ENCODE assay signal across 20 cellular contexts in the genomic region with DNA sequence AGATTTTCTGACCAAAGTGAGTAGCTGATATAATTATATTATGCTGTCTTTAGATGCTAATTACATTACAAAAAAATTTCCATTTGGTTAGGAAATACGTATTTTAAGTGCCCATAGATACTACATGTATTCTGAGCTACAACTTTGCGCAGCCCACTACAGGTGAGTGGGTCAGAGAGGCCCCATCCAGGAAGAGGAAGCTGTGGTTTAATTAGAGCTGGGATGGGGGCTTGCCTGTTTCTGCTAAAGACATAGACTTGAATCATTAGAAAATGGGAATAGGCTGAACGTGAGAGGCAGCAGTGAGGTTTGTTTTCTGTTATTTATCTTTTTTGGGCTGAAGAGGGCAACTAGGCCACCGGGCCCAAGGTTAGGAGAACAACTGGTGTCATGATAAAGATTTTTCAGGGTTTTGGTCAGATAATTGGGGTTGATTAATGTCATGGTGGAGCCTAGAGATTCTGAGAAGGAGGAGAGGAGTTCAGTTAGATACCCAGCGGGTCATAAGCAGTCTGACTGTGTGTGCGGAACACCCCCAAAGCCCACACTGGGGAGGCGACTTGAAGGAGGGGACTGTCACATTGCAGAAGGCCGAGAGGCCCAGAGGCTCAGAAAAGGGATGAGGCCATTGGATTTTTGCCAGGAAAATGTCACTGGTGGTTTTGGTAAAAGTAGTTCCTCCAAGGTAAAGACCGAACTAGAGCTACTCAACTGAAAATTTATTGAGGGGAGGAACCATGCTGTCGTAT. TPM values are rescaled to one million over a fixed set of nuclear protein-coding genes. Genes with fewer than 3 reads are reported as not detected.
DNase-seq lines count a peak whose midpoint lies in the region; ATAC-seq, FAIRE-seq and TF ChIP-seq lines count a peak whose summit lies in the region.
"Had no signal": no experiment of that assay in that cellular context is flagged by ENCODE, and none has a peak within 500 bp of the region (broad histone marks: within the 10 kb centered on the region; RNA-seq: fewer than 3 reads in every experiment).

No MANE protein-coding gene starts in this region.

- H3K4me1 Mint-ChIP-seq in activated B cell treated with CpG ODN at 0.5 μM for 24 hours (peaks cover 73% of the 10 kb centered on the region), naive B cell (peaks cover 41 to 78% (median 57%) of the 10 kb centered on the region in 3 donors)

- DNase-seq in KBM-7 (peak; percentile 61), activated B cell treated with CpG ODN at 0.5 μM for 24 hours (no peak), naive B cell (no peak), kidney tubule cell (ENCODE audit: low spot score) (no peak), NCI-H2171 (lab: John Stamatoyannopoulos, UW) (no peak), H54 (ENCODE audit: insufficient read length, low spot score) (no peak)
- DNase-seq: NCI-H1417, NCI-H187, NCI-H526, SHP77, T-helper 1 cell had no signal

- peak overlapping the region; percentile 67 for H3K27ac Mint-ChIP-seq in activated B cell treated with CpG ODN at 0.5 μM for 24 hours
- peak overlapping the region; percentile 13 to 92 (median 76) for H3K27ac Mint-ChIP-seq in naive B cell
- H3K27ac Mint-ChIP-seq: GM23338 had no signal

- H3K9ac ChIP-seq in BLaER1 treated with 17β-estradiol and CSF1 and Interleukin-3, amounts not matched to agents 10 nM and 100 nM: no peak overlapping the region
- H3K9ac ChIP-seq: KMS-11 had no signal

- CTCF ChIA-PET in activated B cell treated with CpG ODN at 0.5 μM for 24 hours (lab: Charles Lee): interaction anchor here (1.2 to 2.0 kb wide), 4 partner anchors 17 to 149 kb away, joined by 4 to 6 read pairs (median 4); no protein-coding TSS in a partner anchor

- H3K4me3 Mint-ChIP-seq in activated B cell treated with CpG ODN at 0.5 μM for 24 hours (peak overlapping the region; percentile 49), naive B cell (peak overlapping the region; percentile 12 to 72 (median 34))
- H3K4me3 Mint-ChIP-seq: GM23338 had no signal

- H3K9me3 ChIP-seq in BLaER1 treated with 17β-estradiol and CSF1 and Interleukin-3, amounts not matched to agents 10 nM and 100 nM (replicated peaks in 1 of 11): peaks cover 0 to 3% (median 0%) of the 10 kb centered on the region in 11 experiments; a peak in 8 of 22 replicates
- H3K9me3 ChIP-seq: A549 had no signal

- POLR2A ChIA-PET in activated B cell treated with CpG ODN at 0.5 μM for 24 hours (lab: Charles Lee): interaction anchor here (1.0 to 6.8 kb wide), 9 partner anchors 11 to 189 kb away, joined by 3 to 84 read pairs (median 5); a partner anchor contains a TSS

- ATAC-seq in activated B cell treated with CpG ODN at 0.5 μM for 24 hours (ENCODE audit: low read depth) (peak; percentile 45), naive B cell (ENCODE audit: low read depth in 2 of 2) (peak; percentile 55 to 68), GM19452 (IDR thresholded peaks at IDR 0.05; ENCODE audit: unreplicated experiment) (no peak)
- ATAC-seq: A549, GM23338, HCT116 had no signal

- H4K20me1 ChIP-seq in BLaER1 treated with 17β-estradiol and CSF1 and Interleukin-3, amounts not matched to agents 10 nM and 100 nM: peaks cover 0 to 3% (median 0%) of the 10 kb centered on the region in 11 experiments; a peak in 3 of 22 replicates

- no peaks in the 10 kb centered on the region for H3K27me3 Mint-ChIP-seq in activated B cell treated with CpG ODN at 0.5 μM for 24 hours
- H3K27me3 Mint-ChIP-seq in naive B cell: peaks cover 0 to 12% (median 0%) of the 10 kb centered on the region in 3 donors

- no peak overlapping the region for H3K27ac ChIP-seq in BLaER1 treated with 17β-estradiol and CSF1 and Interleukin-3, amounts not matched to agents 10 nM and 100 nM
- H3K27ac ChIP-seq: A549, C4-2B, KMS-11, SK-N-MC had no signal

- peaks cover 8 to 23% (median 17%) of the 10 kb centered on the region in 10 experiments for H3K4me1 ChIP-seq in BLaER1 treated with 17β-estradiol and CSF1 and Interleukin-3, amounts not matched to agents 10 nM and 100 nM
- H3K4me1 ChIP-seq: A549 had no signal

- no peaks in the 10 kb centered on the region for H3K36me3 ChIP-seq in BLaER1 treated with 17β-estradiol and CSF1 and Interleukin-3, amounts not matched to agents 10 nM and 100 nM

- no peak overlapping the region for H3K4me3 ChIP-seq in BLaER1 treated with 17β-estradiol and CSF1 and Interleukin-3, amounts not matched to agents 10 nM and 100 nM
- H3K4me3 ChIP-seq: A549, GM23338, SK-N-MC had no signal

- FAIRE-seq in H54 (lab: Jason Lieb, UNC): no peak
- FAIRE-seq: A549, G401.6 had no signal

- H3K36me3 Mint-ChIP-seq in activated B cell treated with CpG ODN at 0.5 μM for 24 hours (ENCODE audit: low read depth) (no peaks in the 10 kb centered on the region), naive B cell (peaks cover 0 to 7% of the 10 kb centered on the region in 2 donors)

- peak overlapping the region in 10 of 11 experiments; percentile 8 to 52 (median 24); a peak in 17 of 22 replicates for H3K4me2 ChIP-seq in BLaER1 treated with 17β-estradiol and CSF1 and Interleukin-3, amounts not matched to agents 10 nM and 100 nM
- H3K4me2 ChIP-seq: A549, GM23338, KMS-11 had no signal

- no peaks in the 10 kb centered on the region for H3K9me3 Mint-ChIP-seq in activated B cell treated with CpG ODN at 0.5 μM for 24 hours
- H3K9me3 Mint-ChIP-seq in naive B cell: peaks cover 0 to 3% (median 0%) of the 10 kb centered on the region in 7 donors

- intact Hi-C loops in activated B cell treated with CpG ODN at 0.5 μM for 24 hours (cut with micrococcal nuclease): no loop called here

- TF ChIP-seq CTCF in activated B cell treated with CpG ODN at 0.5 μM for 24 hours (IDR thresholded peaks at IDR 0.05): no peak

- in situ Hi-C loops in KBM-7 (cut with MboI; ENCODE audit: low pct_unique_long_range_greater_than_20kb, low sequenced_read_pairs): no loop called here

- TF ChIP-seq POLR2A in H54 (IDR thresholded peaks at IDR 0.05; ENCODE audit: low read depth, low read length): no peak

- peaks cover 13 to 21% (median 16%) of the 10 kb centered on the region in 11 experiments for H3K27me3 ChIP-seq in BLaER1 treated with 17β-estradiol and CSF1 and Interleukin-3, amounts not matched to agents 10 nM and 100 nM

RNA-seq across cellular contexts. Expression of a gene that starts 14.6 kb away (rescaled TPM):
- 417 and 426 TPM in 2 replicates for total RNA-seq in activated B cell treated with CpG ODN at 0.5 μM for 24 hours
- polyA plus RNA-seq in naive B cell (ENCODE audit: low read depth in 6 of 6): 10 to 100 TPM; 20.8 to 45.7 (median 34.9) TPM
